ENCODE assay signal across 22 cellular contexts in genomic region chr2:8976847-8977246, GRCh38.
"Had no signal": no experiment of that assay in that cellular context is flagged by ENCODE, and none has a peak within 500 bp of the region (broad histone marks: within the 10 kb centered on the region; RNA-seq: fewer than 3 reads in every experiment).

No MANE protein-coding gene starts in this region.

- DNase-seq: activated CD4-positive, alpha-beta T cell treated with anti-CD3 and anti-CD28 coated beads for 36 hours; activated CD4-positive, alpha-beta T cell treated with anti-CD3 and anti-CD28 coated beads, Interleukin-2, amount 10 ng/mL, durations not matched to agents 7 days and 5 days; activated CD4-positive, alpha-beta T cell treated with anti-CD3 and anti-CD28 coated beads, Interleukin-2, amount 50 U/mL, for 48 hours; activated CD8-positive, alpha-beta T cell treated with anti-CD3 and anti-CD28 coated beads, Interleukin-2, amount 10 ng/mL, durations not matched to agents 7 days and 5 days; activated gamma-delta T cell treated with Interleukin-2 at 50 U/mL for 16 hours; activated naive CD4-positive, alpha-beta T cell treated with anti-CD3 and anti-CD28 coated beads for 36 hours; activated T-cell treated with anti-CD3 and anti-CD28 coated beads, Interleukin-2, amount 50 U/mL, for 24 hours; adrenal gland; caudate nucleus; cerebellar nuclear complex; KG1; MG63; NCI-H1048; NCI-H1105 treated with DMSO at 0.1 percent for 48 hours; NCI-H1436; NCI-H1694; NCI-H1930; NCI-H345; NCI-H524 treated with DMSO at 0.1 percent for 48 hours; NK-92 treated with Interleukin-12 subunit alpha and Interleukin-12 subunit beta, amount 100 ng/mL, for 24 hours; Right ventricle myocardium superior had no signal

- ATAC-seq: activated CD8-positive, alpha-beta T cell treated with anti-CD3 and anti-CD28 coated beads, Interleukin-2, amount 10 ng/mL, durations not matched to agents 7 days and 5 days; activated naive CD4-positive, alpha-beta T cell treated with anti-CD3 and anti-CD28 coated beads, Interleukin-2, amount 50 U/mL, for 72 hours had no signal

- H3K27ac ChIP-seq: adrenal gland had no signal

- H3K36me3 ChIP-seq: adrenal gland, MG63 had no signal

- H3K4me1 ChIP-seq: adrenal gland had no signal

- H3K9me3 ChIP-seq: adrenal gland, MG63 had no signal

- H3K4me3 ChIP-seq: adrenal gland, MG63 had no signal

- H3K27me3 ChIP-seq: adrenal gland, MG63 had no signal
